ENCODE assay signal across 38 cellular contexts in genomic region chr19:54552913-54553310, GRCh38. TPM values are rescaled to one million over a fixed set of nuclear protein-coding genes. Genes with fewer than 3 reads are reported as not detected.
"Had no signal": no experiment of that assay in that cellular context is flagged by ENCODE, and none has a peak within 500 bp of the region (broad histone marks: within the 10 kb centered on the region; RNA-seq: fewer than 3 reads in every experiment).

No MANE protein-coding gene starts in this region.

- H3K36me3 ChIP-seq: brain microvascular endothelial cell had no signal

- H3K9me3 Mint-ChIP-seq: activated B cell treated with CpG ODN at 0.5 μM for 24 hours; activated CD4-positive, alpha-beta memory T cell treated with anti-CD3 and anti-CD28 coated beads for 36 hours had no signal

- H3K4me3 Mint-ChIP-seq: activated B cell treated with CpG ODN at 0.5 μM for 24 hours; activated CD4-positive, alpha-beta memory T cell treated with anti-CD3 and anti-CD28 coated beads for 36 hours; activated naive CD8-positive, alpha-beta T cell treated with anti-CD3 and anti-CD28 coated beads for 36 hours; activated T-cell treated with anti-CD3 and anti-CD28 coated beads, Interleukin-2, amount 50 U/mL, for 72 hours; activated T-helper 17 cell treated with anti-CD3 and anti-CD28 coated beads, Interleukin-2, amount 50 U/mL, for 72 hours had no signal

- ATAC-seq: activated T-cell treated with anti-CD3 and anti-CD28 coated beads, Interleukin-2, amount 50 U/mL, for 72 hours; activated T-helper 17 cell treated with anti-CD3 and anti-CD28 coated beads, Interleukin-2, amount 50 U/mL, for 72 hours; PC-3; Right ventricle myocardium inferior had no signal

- DNase-seq: activated B cell treated with CpG ODN at 0.5 μM for 24 hours; activated CD4-positive, alpha-beta memory T cell treated with anti-CD3 and anti-CD28 coated beads for 36 hours; activated CD4-positive, alpha-beta T cell treated with anti-CD3 and anti-CD28 coated beads for 4 hours; activated CD4-positive, alpha-beta T cell treated with anti-CD3 and anti-CD28 coated beads, Interleukin-2, amount 50 U/mL, for 1 hour; activated CD4-positive, CD25-positive, alpha-beta regulatory T cell treated with anti-CD3 and anti-CD28 coated beads, Interleukin-2, amount 50 U/mL, for 72 hours; activated effector memory CD4-positive, alpha-beta T cell treated with anti-CD3 and anti-CD28 coated beads, Interleukin-2, amount 50 U/mL, for 16 hours; activated naive CD4-positive, alpha-beta T cell; activated naive CD4-positive, alpha-beta T cell treated with anti-CD3 and anti-CD28 coated beads, Interleukin-2, amount 50 U/mL, for 16 hours; activated naive CD8-positive, alpha-beta T cell treated with anti-CD3 and anti-CD28 coated beads for 36 hours; activated T-cell treated with anti-CD3 and anti-CD28 coated beads, Interleukin-2, amount 50 U/mL, for 1 hour; activated T-cell treated with anti-CD3 and anti-CD28 coated beads, Interleukin-2, amount 50 U/mL, for 72 hours; amniotic stem cell; aorta; brain microvascular endothelial cell; central memory CD4-positive, alpha-beta T cell; MM.1S; MV-4-11; NCI-H1092; NCI-H1436 treated with DMSO at 0.1 percent for 48 hours; NCI-H1694 treated with DMSO at 0.1 percent for 48 hours; NCI-H2029; NCI-H345; NCI-H524 treated with DMSO at 0.1 percent for 48 hours; PC-3; SIG-M5; SW 1271; T-helper 1 cell; T-helper 2 cell; T-helper 9 cell had no signal

- H3K36me3 Mint-ChIP-seq: activated CD4-positive, alpha-beta memory T cell treated with anti-CD3 and anti-CD28 coated beads for 36 hours; activated naive CD8-positive, alpha-beta T cell treated with anti-CD3 and anti-CD28 coated beads for 36 hours had no signal

- H3K27ac Mint-ChIP-seq: activated B cell treated with CpG ODN at 0.5 μM for 24 hours; activated CD4-positive, alpha-beta memory T cell treated with anti-CD3 and anti-CD28 coated beads for 36 hours; activated naive CD8-positive, alpha-beta T cell treated with anti-CD3 and anti-CD28 coated beads for 36 hours; activated T-cell treated with anti-CD3 and anti-CD28 coated beads, Interleukin-2, amount 50 U/mL, for 72 hours; activated T-helper 17 cell treated with anti-CD3 and anti-CD28 coated beads, Interleukin-2, amount 50 U/mL, for 72 hours had no signal

- H3K4me1 Mint-ChIP-seq: activated T-helper 17 cell treated with anti-CD3 and anti-CD28 coated beads, Interleukin-2, amount 50 U/mL, for 72 hours had no signal

- FAIRE-seq: RCC 7860 had no signal

- H3K27ac ChIP-seq: brain microvascular endothelial cell, KMS-11, RWPE1, VCaP had no signal

- H3K27me3 ChIP-seq: brain microvascular endothelial cell had no signal

RNA-seq across cellular contexts. Expression of gene LILRA2, which starts 20.7 kb away (rescaled TPM):
- total RNA-seq: activated B cell treated with CpG ODN at 0.5 μM for 24 hours; activated CD4-positive, alpha-beta memory T cell treated with anti-CD3 and anti-CD28 coated beads for 36 hours; activated CD8-positive, alpha-beta memory T cell treated with anti-CD3 and anti-CD28 coated beads for 36 hours; activated naive CD8-positive, alpha-beta T cell treated with anti-CD3 and anti-CD28 coated beads for 36 hours; activated T-cell treated with anti-CD3 and anti-CD28 coated beads, Interleukin-2, amount 50 U/mL, for 72 hours; activated T-helper 17 cell treated with anti-CD3 and anti-CD28 coated beads, Interleukin-2, amount 50 U/mL, for 72 hours; LHCN-M2; NCI-H460; PC-3 had no signal

RNA-seq across cellular contexts. Expression of gene LILRA1, which starts 40.5 kb away (rescaled TPM):
- total RNA-seq: activated CD4-positive, alpha-beta memory T cell treated with anti-CD3 and anti-CD28 coated beads for 36 hours; activated CD8-positive, alpha-beta memory T cell treated with anti-CD3 and anti-CD28 coated beads for 36 hours; activated naive CD8-positive, alpha-beta T cell treated with anti-CD3 and anti-CD28 coated beads for 36 hours; activated T-cell treated with anti-CD3 and anti-CD28 coated beads, Interleukin-2, amount 50 U/mL, for 72 hours; activated T-helper 17 cell treated with anti-CD3 and anti-CD28 coated beads, Interleukin-2, amount 50 U/mL, for 72 hours; LHCN-M2; NCI-H460; PC-3 had no signal

RNA-seq across cellular contexts. Expression of gene LAIR2, which starts 50.3 kb away (rescaled TPM):
- total RNA-seq: activated B cell treated with CpG ODN at 0.5 μM for 24 hours; activated CD4-positive, alpha-beta memory T cell treated with anti-CD3 and anti-CD28 coated beads for 36 hours; LHCN-M2; NCI-H460; PC-3; Right ventricle myocardium inferior had no signal
- polyA plus RNA-seq: aorta had no signal
